In the genomic region with DNA sequence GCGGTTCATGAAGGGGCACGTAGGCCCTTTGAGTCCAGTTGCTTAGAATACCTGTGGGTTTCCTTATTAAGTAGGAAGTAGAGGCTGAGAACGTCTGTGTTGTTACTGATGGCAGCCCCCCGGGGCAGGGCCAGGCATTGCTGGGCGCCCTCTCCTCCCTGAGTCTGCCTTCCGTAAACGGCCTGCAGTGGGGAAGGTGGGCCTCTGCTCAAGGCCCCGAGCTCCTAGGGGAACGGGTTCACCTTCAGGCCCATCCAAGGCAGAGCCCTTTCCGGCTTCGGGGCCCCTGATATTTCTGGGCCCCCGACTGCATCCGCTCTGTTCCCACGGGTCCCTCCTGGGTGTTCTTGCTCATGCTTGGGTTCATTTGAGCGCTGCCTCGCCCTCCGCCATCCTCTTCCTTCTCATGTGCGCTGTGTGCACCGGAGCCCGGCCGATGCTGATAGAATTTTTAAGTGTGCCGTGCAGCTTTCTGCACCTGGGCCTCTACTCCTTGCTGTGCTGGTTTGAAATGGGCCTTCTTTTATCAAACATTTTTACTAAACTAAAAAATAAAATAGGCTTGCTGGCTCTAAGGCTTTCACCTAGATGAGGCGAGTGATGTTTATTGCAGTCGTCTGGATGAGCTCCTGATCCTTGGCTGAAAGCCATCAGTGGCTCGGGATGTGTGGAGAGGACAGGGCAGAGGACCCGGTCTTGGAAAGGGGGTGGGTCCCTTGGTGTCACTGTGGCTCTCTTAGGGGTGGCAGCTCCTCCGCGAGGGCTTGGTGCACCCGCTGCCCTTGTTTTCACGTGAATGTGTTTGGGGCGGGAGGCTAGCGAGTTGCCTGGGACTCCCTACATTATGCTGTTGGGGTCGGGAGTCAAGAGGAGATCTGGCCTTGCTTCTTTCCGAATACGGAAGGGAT, we compare ENCODE assay signal across 1 cellular context.
TF ChIP-seq lines count a peak whose summit lies in the region.

No MANE protein-coding gene starts in this region.

TF ChIP-seq in HepG2, 621 proteins besides CTCF, POLR2A, EP300 and RAD21 (continued from another document):
- TF ChIP-seq, protein P1, sequence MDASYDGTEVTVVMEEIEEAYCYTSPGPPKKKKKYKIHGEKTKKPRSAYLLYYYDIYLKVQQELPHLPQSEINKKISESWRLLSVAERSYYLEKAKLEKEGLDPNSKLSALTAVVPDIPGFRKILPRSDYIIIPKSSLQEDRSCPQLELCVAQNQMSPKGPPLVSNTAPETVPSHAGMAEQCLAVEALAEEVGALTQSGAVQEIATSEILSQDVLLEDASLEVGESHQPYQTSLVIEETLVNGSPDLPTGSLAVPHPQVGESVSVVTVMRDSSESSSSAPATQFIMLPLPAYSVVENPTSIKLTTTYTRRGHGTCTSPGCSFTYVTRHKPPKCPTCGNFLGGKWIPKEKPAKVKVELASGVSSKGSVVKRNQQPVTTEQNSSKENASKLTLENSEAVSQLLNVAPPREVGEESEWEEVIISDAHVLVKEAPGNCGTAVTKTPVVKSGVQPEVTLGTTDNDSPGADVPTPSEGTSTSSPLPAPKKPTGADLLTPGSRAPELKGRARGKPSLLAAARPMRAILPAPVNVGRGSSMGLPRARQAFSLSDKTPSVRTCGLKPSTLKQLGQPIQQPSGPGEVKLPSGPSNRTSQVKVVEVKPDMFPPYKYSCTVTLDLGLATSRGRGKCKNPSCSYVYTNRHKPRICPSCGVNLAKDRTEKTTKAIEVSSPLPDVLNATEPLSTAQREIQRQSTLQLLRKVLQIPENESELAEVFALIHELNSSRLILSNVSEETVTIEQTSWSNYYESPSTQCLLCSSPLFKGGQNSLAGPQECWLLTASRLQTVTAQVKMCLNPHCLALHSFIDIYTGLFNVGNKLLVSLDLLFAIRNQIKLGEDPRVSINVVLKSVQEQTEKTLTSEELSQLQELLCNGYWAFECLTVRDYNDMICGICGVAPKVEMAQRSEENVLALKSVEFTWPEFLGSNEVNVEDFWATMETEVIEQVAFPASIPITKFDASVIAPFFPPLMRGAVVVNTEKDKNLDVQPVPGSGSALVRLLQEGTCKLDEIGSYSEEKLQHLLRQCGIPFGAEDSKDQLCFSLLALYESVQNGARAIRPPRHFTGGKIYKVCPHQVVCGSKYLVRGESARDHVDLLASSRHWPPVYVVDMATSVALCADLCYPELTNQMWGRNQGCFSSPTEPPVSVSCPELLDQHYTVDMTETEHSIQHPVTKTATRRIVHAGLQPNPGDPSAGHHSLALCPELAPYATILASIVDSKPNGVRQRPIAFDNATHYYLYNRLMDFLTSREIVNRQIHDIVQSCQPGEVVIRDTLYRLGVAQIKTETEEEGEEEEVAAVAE (CRISPR knock-in tag; IDR thresholded peaks at IDR 0.05; ENCODE audit: borderline replicate concordance), result no peak
- TF ChIP-seq, protein P2, sequence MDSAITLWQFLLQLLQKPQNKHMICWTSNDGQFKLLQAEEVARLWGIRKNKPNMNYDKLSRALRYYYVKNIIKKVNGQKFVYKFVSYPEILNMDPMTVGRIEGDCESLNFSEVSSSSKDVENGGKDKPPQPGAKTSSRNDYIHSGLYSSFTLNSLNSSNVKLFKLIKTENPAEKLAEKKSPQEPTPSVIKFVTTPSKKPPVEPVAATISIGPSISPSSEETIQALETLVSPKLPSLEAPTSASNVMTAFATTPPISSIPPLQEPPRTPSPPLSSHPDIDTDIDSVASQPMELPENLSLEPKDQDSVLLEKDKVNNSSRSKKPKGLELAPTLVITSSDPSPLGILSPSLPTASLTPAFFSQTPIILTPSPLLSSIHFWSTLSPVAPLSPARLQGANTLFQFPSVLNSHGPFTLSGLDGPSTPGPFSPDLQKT (CRISPR knock-in tag; IDR thresholded peaks at IDR 0.05; ENCODE audit: borderline replicate concordance), result no peak
- no peak for TF ChIP-seq HOXA7 (CRISPR knock-in tag; IDR thresholded peaks at IDR 0.05)
- TF ChIP-seq STAT5B (CRISPR knock-in tag; IDR thresholded peaks at IDR 0.05), result no peak
- no peak for TF ChIP-seq HOXA5 (CRISPR knock-in tag; IDR thresholded peaks at IDR 0.05)
- 0 out of 2 replicates have a peak, but pooled peaks have one; percentile 24 for TF ChIP-seq ETV5 (CRISPR knock-in tag; IDR thresholded peaks at IDR 0.05; ENCODE audit: borderline replicate concordance)
- TF ChIP-seq KLF9 (CRISPR knock-in tag; IDR thresholded peaks at IDR 0.05; ENCODE audit: low read depth), result no peak
- peak; percentile 19; the same call in 1 of the 2 replicates for TF ChIP-seq ZBTB7B (CRISPR knock-in tag; IDR thresholded peaks at IDR 0.05)
- no peak for TF ChIP-seq TFE3 (CRISPR knock-in tag; IDR thresholded peaks at IDR 0.05)
- TF ChIP-seq SIX4 (CRISPR knock-in tag; IDR thresholded peaks at IDR 0.05), result no peak
- TF ChIP-seq ZFY (CRISPR knock-in tag; IDR thresholded peaks at IDR 0.05), result peak; percentile 56
- 0 out of 2 replicates have a peak, but pooled peaks have one; percentile 3 for TF ChIP-seq THAP9 (CRISPR knock-in tag; IDR thresholded peaks at IDR 0.05; ENCODE audit: borderline replicate concordance)
- no peak for TF ChIP-seq ZNF724P (CRISPR knock-in tag; IDR thresholded peaks at IDR 0.05; ENCODE audit: borderline replicate concordance)
- TF ChIP-seq NCOA1 (CRISPR knock-in tag; IDR thresholded peaks at IDR 0.05), result no peak
- TF ChIP-seq ZFX (CRISPR knock-in tag; IDR thresholded peaks at IDR 0.05; ENCODE audit: low read depth), result 0 out of 2 replicates have a peak, but pooled peaks have one; percentile 60
- TF ChIP-seq, protein P3, sequence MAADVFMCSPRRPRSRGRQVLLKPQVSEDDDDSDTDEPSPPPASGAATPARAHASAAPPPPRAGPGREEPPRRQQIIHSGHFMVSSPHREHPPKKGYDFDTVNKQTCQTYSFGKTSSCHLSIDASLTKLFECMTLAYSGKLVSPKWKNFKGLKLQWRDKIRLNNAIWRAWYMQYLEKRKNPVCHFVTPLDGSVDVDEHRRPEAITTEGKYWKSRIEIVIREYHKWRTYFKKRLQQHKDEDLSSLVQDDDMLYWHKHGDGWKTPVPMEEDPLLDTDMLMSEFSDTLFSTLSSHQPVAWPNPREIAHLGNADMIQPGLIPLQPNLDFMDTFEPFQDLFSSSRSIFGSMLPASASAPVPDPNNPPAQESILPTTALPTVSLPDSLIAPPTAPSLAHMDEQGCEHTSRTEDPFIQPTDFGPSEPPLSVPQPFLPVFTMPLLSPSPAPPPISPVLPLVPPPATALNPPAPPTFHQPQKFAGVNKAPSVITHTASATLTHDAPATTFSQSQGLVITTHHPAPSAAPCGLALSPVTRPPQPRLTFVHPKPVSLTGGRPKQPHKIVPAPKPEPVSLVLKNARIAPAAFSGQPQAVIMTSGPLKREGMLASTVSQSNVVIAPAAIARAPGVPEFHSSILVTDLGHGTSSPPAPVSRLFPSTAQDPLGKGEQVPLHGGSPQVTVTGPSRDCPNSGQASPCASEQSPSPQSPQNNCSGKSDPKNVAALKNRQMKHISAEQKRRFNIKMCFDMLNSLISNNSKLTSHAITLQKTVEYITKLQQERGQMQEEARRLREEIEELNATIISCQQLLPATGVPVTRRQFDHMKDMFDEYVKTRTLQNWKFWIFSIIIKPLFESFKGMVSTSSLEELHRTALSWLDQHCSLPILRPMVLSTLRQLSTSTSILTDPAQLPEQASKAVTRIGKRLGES (CRISPR knock-in tag; IDR thresholded peaks at IDR 0.05; ENCODE audit: borderline replicate concordance), result no peak
- TF ChIP-seq GABPA (IDR thresholded peaks at IDR 0.05; ENCODE audit: low read depth, low read length), result no peak
- no peak for TF ChIP-seq GABPA (CRISPR knock-in tag; IDR thresholded peaks at IDR 0.05; ENCODE audit: low read depth)
- TF ChIP-seq MZF1 (CRISPR knock-in tag; IDR thresholded peaks at IDR 0.05; ENCODE audit: borderline replicate concordance), result no peak
- TF ChIP-seq ZBTB39 (CRISPR knock-in tag; IDR thresholded peaks at IDR 0.05), result no peak
- no peak for TF ChIP-seq MTA3 (CRISPR knock-in tag; IDR thresholded peaks at IDR 0.05)
- TF ChIP-seq ATF3 (CRISPR knock-in tag; IDR thresholded peaks at IDR 0.05), result no peak
- TF ChIP-seq EEA1 (CRISPR knock-in tag; IDR thresholded peaks at IDR 0.05; ENCODE audit: borderline replicate concordance), result peak; percentile 30; the same call in 1 of the 2 replicates
- TF ChIP-seq HOXD1 (CRISPR knock-in tag; IDR thresholded peaks at IDR 0.05), result no peak
- TF ChIP-seq, protein P4, sequence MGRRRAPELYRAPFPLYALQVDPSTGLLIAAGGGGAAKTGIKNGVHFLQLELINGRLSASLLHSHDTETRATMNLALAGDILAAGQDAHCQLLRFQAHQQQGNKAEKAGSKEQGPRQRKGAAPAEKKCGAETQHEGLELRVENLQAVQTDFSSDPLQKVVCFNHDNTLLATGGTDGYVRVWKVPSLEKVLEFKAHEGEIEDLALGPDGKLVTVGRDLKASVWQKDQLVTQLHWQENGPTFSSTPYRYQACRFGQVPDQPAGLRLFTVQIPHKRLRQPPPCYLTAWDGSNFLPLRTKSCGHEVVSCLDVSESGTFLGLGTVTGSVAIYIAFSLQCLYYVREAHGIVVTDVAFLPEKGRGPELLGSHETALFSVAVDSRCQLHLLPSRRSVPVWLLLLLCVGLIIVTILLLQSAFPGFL (CRISPR knock-in tag; IDR thresholded peaks at IDR 0.05), result no peak
TF ChIP-seq in HepG2: peak in this region for 17.
